Comparison of ENCODE assay signal across 26 cellular contexts in genomic region chr13:72473321-72473720, GRCh38.
"Had no signal": no experiment of that assay in that cellular context is flagged by ENCODE, and none has a peak within 500 bp of the region (broad histone marks: within the 10 kb centered on the region; RNA-seq: fewer than 3 reads in every experiment).

No MANE protein-coding gene starts in this region.

- H3K27ac Mint-ChIP-seq: dendritic cell treated with granulocyte-macrophage colony-stimulating factor and Interleukin-4, amounts not matched to agents 40 ng/mL and 50 ng/mL, for 4 days; effector memory CD8-positive, alpha-beta T cell; endodermal cell; mesothelial cell of epicardium; naive B cell had no signal

- H3K9me3 Mint-ChIP-seq: endodermal cell had no signal

- H3K4me3 Mint-ChIP-seq: dendritic cell treated with granulocyte-macrophage colony-stimulating factor and Interleukin-4, amounts not matched to agents 40 ng/mL and 50 ng/mL, for 4 days; effector memory CD8-positive, alpha-beta T cell; endodermal cell; mesothelial cell of epicardium; naive B cell had no signal

- H3K36me3 Mint-ChIP-seq: naive B cell had no signal

- H3K27me3 Mint-ChIP-seq: dendritic cell treated with granulocyte-macrophage colony-stimulating factor and Interleukin-4, amounts not matched to agents 40 ng/mL and 50 ng/mL, for 4 days; effector memory CD8-positive, alpha-beta T cell; naive B cell had no signal

- H3K4me1 Mint-ChIP-seq: endodermal cell, naive B cell had no signal

- DNase-seq: colonic mucosa; cortex of kidney; effector CD8-positive, alpha-beta T cell; effector memory CD8-positive, alpha-beta T cell; endodermal cell; erythroblast; esophagus squamous epithelium; foreskin fibroblast; foreskin melanocyte; gastrocnemius medialis; glutamatergic neuron; head of caudate nucleus; heart right ventricle; hippocampal formation; islet precursor cell; kidney; left cardiac atrium; left lung; left ventricle myocardium superior; lower lobe of right lung; mesenchymal stem cell; mucosa of descending colon; naive B cell had no signal

- ATAC-seq: effector memory CD8-positive, alpha-beta T cell; esophagus mucosa; gastrocnemius medialis; heart right ventricle; left cardiac atrium; left lung; left ventricle myocardium superior; lower lobe of right lung; mucosa of descending colon had no signal
